In the genomic region with DNA sequence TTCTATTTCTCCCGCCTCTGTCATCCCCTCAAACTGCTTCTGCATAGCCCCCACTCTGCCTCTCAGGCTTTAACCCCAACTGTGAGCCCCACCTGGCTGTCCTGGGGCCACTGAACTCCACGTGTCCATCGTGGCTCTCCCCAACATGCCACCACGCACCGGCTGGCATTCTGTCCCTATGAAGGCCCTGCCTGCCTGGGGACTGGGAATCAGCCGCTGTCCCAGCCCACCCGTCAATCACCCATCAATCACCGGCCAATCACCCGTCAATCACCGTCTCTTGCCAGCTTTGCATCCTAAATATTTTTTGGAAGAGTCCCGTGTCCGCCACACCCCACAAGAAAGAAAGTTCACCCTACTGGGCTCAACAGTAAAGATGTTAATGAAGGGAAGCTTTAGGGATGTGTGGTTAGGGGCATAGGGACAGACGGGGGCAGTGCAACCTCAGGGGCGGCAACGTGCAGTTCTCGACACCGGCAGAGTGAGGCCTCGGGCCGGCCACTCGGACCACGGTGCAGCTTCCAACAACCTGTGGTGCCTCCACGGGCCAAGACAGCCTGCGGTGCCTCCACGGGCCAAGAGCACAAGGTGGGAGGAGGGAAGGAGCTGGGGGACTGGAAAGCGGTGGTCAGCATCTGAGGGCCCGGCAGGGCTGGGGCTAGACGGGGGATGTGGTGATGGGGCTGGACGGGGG, we compare ENCODE assay signal across 2 cellular contexts.
A peak's percentile ranks its signal among the peaks of the same experiment; 100 is the strongest.
TF ChIP-seq lines count a peak whose summit lies in the region.

No MANE protein-coding gene starts in this region.

TF ChIP-seq in HEK293, 187 proteins besides CTCF, POLR2A, EP300 and RAD21 (continued from another document):
- TF ChIP-seq, protein P1, sequence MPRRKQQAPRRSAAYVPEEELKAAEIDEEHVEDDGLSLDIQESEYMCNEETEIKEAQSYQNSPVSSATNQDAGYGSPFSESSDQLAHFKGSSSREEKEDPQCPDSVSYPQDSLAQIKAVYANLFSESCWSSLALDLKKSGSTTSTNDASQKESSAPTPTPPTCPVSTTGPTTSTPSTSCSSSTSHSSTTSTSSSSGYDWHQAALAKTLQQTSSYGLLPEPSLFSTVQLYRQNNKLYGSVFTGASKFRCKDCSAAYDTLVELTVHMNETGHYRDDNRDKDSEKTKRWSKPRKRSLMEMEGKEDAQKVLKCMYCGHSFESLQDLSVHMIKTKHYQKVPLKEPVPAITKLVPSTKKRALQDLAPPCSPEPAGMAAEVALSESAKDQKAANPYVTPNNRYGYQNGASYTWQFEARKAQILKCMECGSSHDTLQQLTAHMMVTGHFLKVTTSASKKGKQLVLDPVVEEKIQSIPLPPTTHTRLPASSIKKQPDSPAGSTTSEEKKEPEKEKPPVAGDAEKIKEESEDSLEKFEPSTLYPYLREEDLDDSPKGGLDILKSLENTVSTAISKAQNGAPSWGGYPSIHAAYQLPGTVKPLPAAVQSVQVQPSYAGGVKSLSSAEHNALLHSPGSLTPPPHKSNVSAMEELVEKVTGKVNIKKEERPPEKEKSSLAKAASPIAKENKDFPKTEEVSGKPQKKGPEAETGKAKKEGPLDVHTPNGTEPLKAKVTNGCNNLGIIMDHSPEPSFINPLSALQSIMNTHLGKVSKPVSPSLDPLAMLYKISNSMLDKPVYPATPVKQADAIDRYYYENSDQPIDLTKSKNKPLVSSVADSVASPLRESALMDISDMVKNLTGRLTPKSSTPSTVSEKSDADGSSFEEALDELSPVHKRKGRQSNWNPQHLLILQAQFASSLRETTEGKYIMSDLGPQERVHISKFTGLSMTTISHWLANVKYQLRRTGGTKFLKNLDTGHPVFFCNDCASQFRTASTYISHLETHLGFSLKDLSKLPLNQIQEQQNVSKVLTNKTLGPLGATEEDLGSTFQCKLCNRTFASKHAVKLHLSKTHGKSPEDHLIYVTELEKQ (tag by site-specific recombination; IDR thresholded peaks at IDR 0.05; ENCODE audit: borderline replicate concordance), result peak; percentile 59; the same call in 1 of the 2 replicates
- TF ChIP-seq ZNF169 (tag by site-specific recombination; IDR thresholded peaks at IDR 0.05), result no peak

TF ChIP-seq in K562, 482 proteins besides CTCF, POLR2A, EP300 and RAD21 (continued from another document):
- TF ChIP-seq, protein P2, sequence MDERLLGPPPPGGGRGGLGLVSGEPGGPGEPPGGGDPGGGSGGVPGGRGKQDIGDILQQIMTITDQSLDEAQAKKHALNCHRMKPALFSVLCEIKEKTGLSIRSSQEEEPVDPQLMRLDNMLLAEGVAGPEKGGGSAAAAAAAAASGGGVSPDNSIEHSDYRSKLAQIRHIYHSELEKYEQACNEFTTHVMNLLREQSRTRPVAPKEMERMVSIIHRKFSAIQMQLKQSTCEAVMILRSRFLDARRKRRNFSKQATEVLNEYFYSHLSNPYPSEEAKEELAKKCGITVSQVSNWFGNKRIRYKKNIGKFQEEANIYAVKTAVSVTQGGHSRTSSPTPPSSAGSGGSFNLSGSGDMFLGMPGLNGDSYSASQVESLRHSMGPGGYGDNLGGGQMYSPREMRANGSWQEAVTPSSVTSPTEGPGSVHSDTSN (CRISPR knock-in tag; IDR thresholded peaks at IDR 0.05; ENCODE audit: low read depth), result no peak
- TF ChIP-seq, protein P2 (tag; conservative IDR thresholded peaks at IDR 0.05; ENCODE audit: low read depth), result 0 out of 2 replicates have a peak, but pooled peaks have one; percentile 24
- peak; percentile 5 for TF ChIP-seq MEIS2 (IDR thresholded peaks at IDR 0.05; ENCODE audit: partially characterized antibody)
